ENCODE assay signal across 15 cellular contexts in the genomic region with DNA sequence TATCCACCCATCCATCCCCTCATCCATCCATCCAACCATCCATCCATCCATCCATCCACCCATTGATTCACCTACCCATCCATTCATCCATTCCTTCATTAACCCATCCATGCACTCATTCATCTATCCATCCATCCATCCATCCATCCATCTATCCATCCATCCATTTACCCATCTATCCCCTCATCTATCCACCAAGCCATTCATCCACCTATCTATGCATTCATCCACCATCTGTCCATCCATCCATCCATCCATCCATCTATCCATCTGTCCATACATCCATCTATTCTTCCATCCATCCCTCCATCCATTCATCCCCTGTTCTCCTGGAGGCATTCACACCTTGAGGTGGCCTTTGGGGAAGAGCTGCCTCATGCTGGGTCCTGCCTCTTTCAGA.
A peak's percentile ranks its signal among the peaks of the same experiment; 100 is the strongest.
DNase-seq lines count a peak whose midpoint lies in the region; ATAC-seq and TF ChIP-seq lines count a peak whose summit lies in the region.
"Had no signal": no experiment of that assay in that cellular context is flagged by ENCODE, and none has a peak within 500 bp of the region (broad histone marks: within the 10 kb centered on the region; RNA-seq: fewer than 3 reads in every experiment).

No MANE protein-coding gene starts in this region.

- no peak overlapping the region for H3K9ac ChIP-seq in IMR-90 (ENCODE audit: low read depth, low read length)
- H3K9ac ChIP-seq: BLaER1 had no signal

- no TSS peak for BruUV-seq in IMR-90 (replicated peaks; lab: Mats Ljungman, UMichigan)

- H3K4me1 ChIP-seq in IMR-90 (ENCODE audit: control insufficient read depth, insufficient read depth, low read length) (peaks cover 2% of the 10 kb centered on the region; the same call in 1 of the 2 replicates), thoracic aorta (ENCODE audit: control insufficient read depth in 1 of 2, low read depth in 2 of 2) (peaks cover 32 to 52% of the 10 kb centered on the region in 2 donors), aorta (ENCODE audit: control insufficient read depth in 1 of 2, insufficient read depth in 2 of 2, low read length in 2 of 2) (peaks cover 5 to 6% of the 10 kb centered on the region in 2 donors)

- no peak overlapping the region for H3K23ac ChIP-seq in IMR-90 (ENCODE audit: low read depth, low read length)

- H4K91ac ChIP-seq in IMR-90 (ENCODE audit: insufficient read depth, low read depth, low read length) = no peak overlapping the region

- H3K18ac ChIP-seq in IMR-90 (ENCODE audit: low read depth, low read length) = no peak overlapping the region

- H2BK5ac ChIP-seq in IMR-90 (ENCODE audit: low read depth, low read length, poor library complexity, severe bottlenecking) = peak overlapping the region; percentile 33

- no peak overlapping the region for H2BK20ac ChIP-seq in IMR-90 (ENCODE audit: low read depth, low read length)

- H4K8ac ChIP-seq in IMR-90 (ENCODE audit: low read depth in 2 of 2, low read length in 2 of 2) = no peak overlapping the region

- H2AFZ ChIP-seq in IMR-90 (replicated peaks; ENCODE audit: low read length, poor library complexity) = no peak overlapping the region
- H2AFZ ChIP-seq: GM23338 had no signal

- no peaks in the 10 kb centered on the region for H3K9me1 ChIP-seq in IMR-90 (ENCODE audit: insufficient read depth, low read length)

- H3K4me2 ChIP-seq in IMR-90 (ENCODE audit: low read depth, low read length) = no peak overlapping the region
- H3K4me2 ChIP-seq: GM23338 had no signal

- TF ChIP-seq CTCF in IMR-90 (conservative IDR thresholded peaks at IDR 0.05; ENCODE audit: low read depth, low read length) (no peak), thoracic aorta (IDR thresholded peaks at IDR 0.05) (no peak)

- H2BK120ac ChIP-seq in IMR-90 (ENCODE audit: low read depth, low read length) = no peak overlapping the region

- H2AK9ac ChIP-seq in IMR-90 (replicated peaks; ENCODE audit: low read depth, low read length, poor library complexity) = no peak overlapping the region

- no peak for ATAC-seq in IMR-90 (ENCODE audit: low read depth)
- ATAC-seq in thoracic aorta (ENCODE audit: insufficient number of reproducible peaks, low FRiP score, low read depth) = no peak
- ATAC-seq in aorta (ENCODE audit: low FRiP score) = no peak
- ATAC-seq: CD8-positive, alpha-beta T cell; GM23338 had no signal

- H3K4me3 ChIP-seq in IMR-90 (ENCODE audit: insufficient read depth, low read depth, low read length) (no peak overlapping the region), thoracic aorta (no peak overlapping the region), aorta (ENCODE audit: low read length in 2 of 2) (no peak overlapping the region)
- H3K4me3 ChIP-seq: BLaER1, GM23338 had no signal

- in situ Hi-C loops in IMR-90 (cut with MboI; ENCODE audit: low sequenced_read_pairs) = loop anchor here (10.0 kb wide), 1 partner anchor 59 kb away; no protein-coding TSS in a partner anchor

- H3K27me3 ChIP-seq in IMR-90 (ENCODE audit: control insufficient read depth, insufficient read depth, low read length) (no peaks in the 10 kb centered on the region), thoracic aorta (replicated peaks; ENCODE audit: insufficient read depth) (no peaks in the 10 kb centered on the region), aorta (ENCODE audit: control insufficient read depth in 1 of 2, insufficient read depth in 2 of 2, low read length in 1 of 2) (no peaks in the 10 kb centered on the region)

- H3K56ac ChIP-seq in IMR-90 (ENCODE audit: extremely low read depth, insufficient read depth, low read length) = no peak overlapping the region

- H3K79me1 ChIP-seq in IMR-90 (ENCODE audit: low read depth in 1 of 2, low read length in 2 of 2) = no peaks in the 10 kb centered on the region

- no peak for TF ChIP-seq POLR2A in IMR-90 (IDR thresholded peaks at IDR 0.05; ENCODE audit: low read depth, low read length)

- POLR2A ChIA-PET in IMR-90 (lab: Charles Lee; ENCODE audit: unreplicated experiment) = no interaction called here

- H3K36me3 ChIP-seq in IMR-90 (ENCODE audit: control insufficient read depth, insufficient read depth, low read length) (no peaks in the 10 kb centered on the region), thoracic aorta (no peaks in the 10 kb centered on the region), aorta (ENCODE audit: control insufficient read depth in 1 of 2, insufficient read depth in 2 of 2, low read length in 1 of 2) (no peaks in the 10 kb centered on the region)
- H3K36me3 ChIP-seq: BLaER1 had no signal

- H3K27ac ChIP-seq in IMR-90 (ENCODE audit: insufficient read depth, low read length) (no peak overlapping the region), thoracic aorta (peak overlapping the region; percentile 91), aorta (ENCODE audit: low read depth in 1 of 2, low read length in 2 of 2) (peak overlapping the region; percentile 79 to 97), substantia nigra (ENCODE audit: low read depth, low read length, poor library complexity, severe bottlenecking) (no peak overlapping the region)
- H3K27ac ChIP-seq: BLaER1, C4-2B had no signal

- H4K5ac ChIP-seq in IMR-90 (ENCODE audit: low read depth, low read length) = no peak overlapping the region

- no peak overlapping the region for H2AK5ac ChIP-seq in IMR-90 (ENCODE audit: low read depth, low read length)

- intact Hi-C loops in IMR-90 (cut with micrococcal nuclease) = no loop called here
- intact Hi-C loops in aorta (cut with DNase I) = no loop called here

- no peak overlapping the region for H3K4ac ChIP-seq in IMR-90 (ENCODE audit: low read depth, low read length)

- H2BK15ac ChIP-seq in IMR-90 (ENCODE audit: low read depth, low read length) = no peak overlapping the region

- H4K20me1 ChIP-seq in IMR-90 (ENCODE audit: insufficient read depth, low read length) = no peaks in the 10 kb centered on the region
- H4K20me1 ChIP-seq: BLaER1 had no signal

- H3K9me3 ChIP-seq in IMR-90 (ENCODE audit: control insufficient read depth, insufficient read depth, low read length) (peaks cover 44% of the 10 kb centered on the region), thoracic aorta (no peaks in the 10 kb centered on the region), aorta (ENCODE audit: control insufficient read depth, low read length) (no peaks in the 10 kb centered on the region)
- H3K9me3 ChIP-seq: Caco-2 had no signal

- CTCF ChIA-PET in IMR-90 (lab: Yijun Ruan, JAX) = no interaction called here

- TF ChIP-seq RAD21 in IMR-90 (IDR thresholded peaks at IDR 0.05; ENCODE audit: low read length) = no peak

- dilution Hi-C loops in IMR-90 (cut with HindIII; ENCODE audit: low sequenced_read_pairs, unreplicated experiment) = no loop called here

- no peak overlapping the region for H3K14ac ChIP-seq in IMR-90 (replicated peaks; ENCODE audit: low read depth, low read length)

- DNase-seq in IMR-90 (no peak), thoracic aorta (ENCODE audit: low spot score) (no peak), aorta (no peak), pons (ENCODE audit: low spot score) (no peak), substantia nigra (lab: John Stamatoyannopoulos, UW) (no peak), HCEC 1CT (no peak)
- DNase-seq: Caco-2; CD4-positive, CD25-positive, alpha-beta regulatory T cell; CD8-positive, alpha-beta T cell; DMS153; DND-41; H9 had no signal

TF ChIP-seq in IMR-90, 13 proteins besides CTCF, POLR2A, EP300 and RAD21:
- TF ChIP-seq BHLHE40 (IDR thresholded peaks at IDR 0.05; ENCODE audit: low read depth, low read length) (no peak), RCOR1 (IDR thresholded peaks at IDR 0.05; ENCODE audit: insufficient replicate concordance, low read length) (no peak), MAZ (IDR thresholded peaks at IDR 0.05; ENCODE audit: borderline replicate concordance, low read depth, low read length) (no peak), NFE2L2 (IDR thresholded peaks at IDR 0.05; ENCODE audit: low read depth, low read length) (no peak), MXI1 (IDR thresholded peaks at IDR 0.05; ENCODE audit: borderline replicate concordance, low read depth, low read length) (no peak), FOS (IDR thresholded peaks at IDR 0.05; ENCODE audit: low read depth, low read length) (no peak), RFX5 (IDR thresholded peaks at IDR 0.05; ENCODE audit: low read depth, low read length) (no peak), CEBPB (IDR thresholded peaks at IDR 0.05; ENCODE audit: low read depth, low read length) (no peak), CHD1 (IDR thresholded peaks at IDR 0.05; ENCODE audit: low read depth, low read length) (no peak), MAFK (IDR thresholded peaks at IDR 0.05; ENCODE audit: low read depth, low read length) (no peak)
- TF ChIP-seq, protein P1, sequence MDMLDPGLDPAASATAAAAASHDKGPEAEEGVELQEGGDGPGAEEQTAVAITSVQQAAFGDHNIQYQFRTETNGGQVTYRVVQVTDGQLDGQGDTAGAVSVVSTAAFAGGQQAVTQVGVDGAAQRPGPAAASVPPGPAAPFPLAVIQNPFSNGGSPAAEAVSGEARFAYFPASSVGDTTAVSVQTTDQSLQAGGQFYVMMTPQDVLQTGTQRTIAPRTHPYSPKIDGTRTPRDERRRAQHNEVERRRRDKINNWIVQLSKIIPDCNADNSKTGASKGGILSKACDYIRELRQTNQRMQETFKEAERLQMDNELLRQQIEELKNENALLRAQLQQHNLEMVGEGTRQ (IDR thresholded peaks at IDR 0.05; ENCODE audit: low read depth, low read length) = no peak
- TF ChIP-seq, protein P2, sequence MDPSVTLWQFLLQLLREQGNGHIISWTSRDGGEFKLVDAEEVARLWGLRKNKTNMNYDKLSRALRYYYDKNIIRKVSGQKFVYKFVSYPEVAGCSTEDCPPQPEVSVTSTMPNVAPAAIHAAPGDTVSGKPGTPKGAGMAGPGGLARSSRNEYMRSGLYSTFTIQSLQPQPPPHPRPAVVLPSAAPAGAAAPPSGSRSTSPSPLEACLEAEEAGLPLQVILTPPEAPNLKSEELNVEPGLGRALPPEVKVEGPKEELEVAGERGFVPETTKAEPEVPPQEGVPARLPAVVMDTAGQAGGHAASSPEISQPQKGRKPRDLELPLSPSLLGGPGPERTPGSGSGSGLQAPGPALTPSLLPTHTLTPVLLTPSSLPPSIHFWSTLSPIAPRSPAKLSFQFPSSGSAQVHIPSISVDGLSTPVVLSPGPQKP (IDR thresholded peaks at IDR 0.05; ENCODE audit: borderline replicate concordance, low read depth, low read length) = no peak

Comparison
In these comparisons a context has a peak if more than half of its experiments do, and no peak if none do; other contexts are left out.
1. H3K27ac ChIP-seq: peak in thoracic aorta (2 of 2) and aorta (2 of 2); none in IMR-90 (single experiment) and substantia nigra (single experiment).